ENCODE assay signal across 8 cellular contexts in genomic region chr6:52389626-52390360, GRCh38. TPM values are rescaled to one million over a fixed set of nuclear protein-coding genes. Genes with fewer than 3 reads are reported as not detected.
DNase-seq lines count a peak whose midpoint lies in the region; ATAC-seq and TF ChIP-seq lines count a peak whose summit lies in the region.

No MANE protein-coding gene starts in this region.

- TF ChIP-seq CTCF in GM12865 (IDR thresholded peaks at IDR 0.05; ENCODE audit: insufficient read depth, low read depth, low read length, missing control alignments): no peak

- H3K4me1 ChIP-seq in HAP-1: no peaks in the 10 kb centered on the region

- H3K36me3 ChIP-seq in HAP-1 (replicated peaks): no peaks in the 10 kb centered on the region

- DNase-seq in GM12865 (ENCODE audit: low read depth): peak; percentile 93
- DNase-seq in HUDEP-2 (lab: John Stamatoyannopoulos, UW; ENCODE audit: unreplicated experiment in 76 of 76): peak in 46 of 76 experiments; percentile 17 to 77 (median 39)
- DNase-seq in T-helper 2 cell: peak in 4 of 5 experiments; percentile 23 to 90 (median 54)
- DNase-seq in central memory CD4-positive, alpha-beta T cell: peak; percentile 60
- peak; percentile 91 for DNase-seq in mucosa of gallbladder (ENCODE audit: low spot score)
- no peak for DNase-seq in HAP-1 (ENCODE audit: low spot score in 2 of 2)
- no peak for DNase-seq in dedifferentiated amniotic fluid mesenchymal stem cell (ENCODE audit: extremely low spot score)

- peaks cover 6% of the 10 kb centered on the region for H3K9me3 ChIP-seq in HAP-1

- H3K4me3 ChIP-seq in GM12865 (ENCODE audit: low read depth, low read length) (peak overlapping the region; percentile 36), HAP-1 (no peak overlapping the region)

- in situ Hi-C loops in HAP-1 (cut with MboI; ENCODE audit: low sequenced_read_pairs): no loop called here

- ATAC-seq in GM21526 (IDR thresholded peaks at IDR 0.05; ENCODE audit: low FRiP score, unreplicated experiment): peak; percentile 59

- H3K27me3 ChIP-seq in HAP-1 (ENCODE audit: low read depth): no peaks in the 10 kb centered on the region

RNA-seq across cellular contexts. Expression of gene PAQR8, which starts 27.8 kb away (rescaled TPM):
- total RNA-seq in mucosa of gallbladder: 23.2 TPM

RNA-seq across cellular contexts. Expression of gene EFHC1, which starts 30.3 kb away (rescaled TPM):
- 27.8 TPM for total RNA-seq in mucosa of gallbladder

Comparison
In these comparisons a context has a peak if more than half of its experiments do, and no peak if none do; other contexts are left out.
1. DNase-seq: peak in GM12865 (single experiment), HUDEP-2 (46 of 76), T-helper 2 cell (4 of 5), central memory CD4-positive, alpha-beta T cell (single experiment) and mucosa of gallbladder (single experiment); none in HAP-1 (0 of 2) and dedifferentiated amniotic fluid mesenchymal stem cell (single experiment).